In genomic region chr17:59746849-59747445, GRCh38 we compare ENCODE assay signal across 8 cellular contexts. TPM values are rescaled to one million over a fixed set of nuclear protein-coding genes. Genes with fewer than 3 reads are reported as not detected.
DNase-seq lines count a peak whose midpoint lies in the region; ATAC-seq and TF ChIP-seq lines count a peak whose summit lies in the region.

No MANE protein-coding gene starts in this region.

- H3K4me1 ChIP-seq in lower lobe of right lung: no peaks in the 10 kb centered on the region

- CTCF ChIA-PET in GM10248 (lab: Yijun Ruan, JAX): interaction anchor here (0.8 to 2.4 kb wide), 16 partner anchors 10 to 208 kb away, joined by 3 to 10 read pairs (median 5); partner anchors contain the start of gene VMP1

- intact Hi-C loops in lower lobe of right lung (cut with DNase I): no loop called here

- ATAC-seq in lower lobe of right lung (peak in 1 of 2 donors; percentile 59), HG02571 (IDR thresholded peaks at IDR 0.05; ENCODE audit: unreplicated experiment) (no peak), GM18502 (IDR thresholded peaks at IDR 0.05; ENCODE audit: poor library complexity, unreplicated experiment) (no peak)

- TF ChIP-seq CTCF in GM10248 (IDR thresholded peaks at IDR 0.05; ENCODE audit: control extremely low read depth, extremely low read depth, low read depth, missing control alignments): peak; percentile 67
- TF ChIP-seq CTCF in lower lobe of right lung (IDR thresholded peaks at IDR 0.05): peak; percentile 59

- H3K4me3 ChIP-seq in lower lobe of right lung: no peak overlapping the region

- peaks cover 3% of the 10 kb centered on the region for H3K36me3 ChIP-seq in lower lobe of right lung

- H3K27ac ChIP-seq in lower lobe of right lung: no peak overlapping the region

- peak; percentile 55 for DNase-seq in AG08395 (ENCODE audit: low spot score)
- DNase-seq in GM10248 (ENCODE audit: extremely low spot score): peak; percentile 50
- peak; percentile 58 for DNase-seq in NCI-H69 (lab: John Stamatoyannopoulos, UW)
- peak; percentile 17 for DNase-seq in central memory CD4-positive, alpha-beta T cell
- DNase-seq in lower lobe of right lung: no peak
- DNase-seq in mucosa of gallbladder (ENCODE audit: low spot score): no peak

- POLR2A ChIA-PET in GM10248 (lab: Yijun Ruan, JAX): no interaction called here

- no peaks in the 10 kb centered on the region for H3K9me3 ChIP-seq in lower lobe of right lung

- no peaks in the 10 kb centered on the region for H3K27me3 ChIP-seq in lower lobe of right lung (ENCODE audit: low read depth)

RNA-seq across cellular contexts. Expression of gene VMP1, which starts 39.5 kb away (rescaled TPM):
- total RNA-seq in lower lobe of right lung: 176 TPM
- total RNA-seq in mucosa of gallbladder: 167 TPM

RNA-seq across cellular contexts. Expression of gene PTRH2, which starts 39.7 kb away (rescaled TPM):
- 16.7 TPM for total RNA-seq in lower lobe of right lung
- total RNA-seq in mucosa of gallbladder: 17.2 TPM

Comparison
In these comparisons a context has a peak if more than half of its experiments do, and no peak if none do; other contexts are left out.
1. DNase-seq: peak in AG08395 (single experiment), GM10248 (single experiment), NCI-H69 (single experiment) and central memory CD4-positive, alpha-beta T cell (single experiment); none in lower lobe of right lung (single experiment) and mucosa of gallbladder (single experiment).